Comparison of ENCODE assay signal across 20 cellular contexts in genomic region chr1:115115521-115116161, GRCh38. TPM values are rescaled to one million over a fixed set of nuclear protein-coding genes. Genes with fewer than 3 reads are reported as not detected.
A peak's percentile ranks its signal among the peaks of the same experiment; 100 is the strongest.
DNase-seq lines count a peak whose midpoint lies in the region; FAIRE-seq and TF ChIP-seq lines count a peak whose summit lies in the region.
"Had no signal": no experiment of that assay in that cellular context is flagged by ENCODE, and none has a peak within 500 bp of the region (broad histone marks: within the 10 kb centered on the region; RNA-seq: fewer than 3 reads in every experiment).

No MANE protein-coding gene starts in this region.

- H4K12ac ChIP-seq in trophoblast cell (ENCODE audit: low read depth, low read length), result no peak overlapping the region

- TF ChIP-seq CTCF in chondrocyte (IDR thresholded peaks at IDR 0.05) (no peak), D721Med (IDR thresholded peaks at IDR 0.05; ENCODE audit: insufficient read depth, missing control alignments) (no peak)

- H3K4me1 Mint-ChIP-seq in chondrocyte (ENCODE audit: low read depth), result peaks cover 66% of the 10 kb centered on the region
- H3K4me1 Mint-ChIP-seq: B cell had no signal

- no peaks in the 10 kb centered on the region for H3K27me3 Mint-ChIP-seq in chondrocyte (ENCODE audit: low read depth)

- H3K27ac ChIP-seq in trophoblast cell (ENCODE audit: low read depth, low read length) (no peak overlapping the region), SJCRH30 (no peak overlapping the region)

- H3K9me3 Mint-ChIP-seq in chondrocyte (ENCODE audit: low read depth), result peaks cover 20% of the 10 kb centered on the region

- H3K79me2 ChIP-seq in trophoblast cell (ENCODE audit: control insufficient read depth, insufficient read depth, low read length, poor library complexity), result no peaks in the 10 kb centered on the region

- no peak overlapping the region for H2AK5ac ChIP-seq in trophoblast cell (ENCODE audit: low read length)

- H3K36me3 ChIP-seq in trophoblast cell (ENCODE audit: control insufficient read depth in 1 of 2, insufficient read depth in 2 of 2, low read length in 2 of 2) (no peaks in the 10 kb centered on the region), SJCRH30 (no peaks in the 10 kb centered on the region)

- H3K23ac ChIP-seq in trophoblast cell (ENCODE audit: low read length), result no peak overlapping the region

- H3K14ac ChIP-seq in trophoblast cell (ENCODE audit: low read length), result no peak overlapping the region

- peak overlapping the region; percentile 33 for H2BK12ac ChIP-seq in trophoblast cell (ENCODE audit: low read length)

- no peak overlapping the region for H3K4me2 ChIP-seq in trophoblast cell (ENCODE audit: low read length)

- DNase-seq in GM03348 (ENCODE audit: low spot score), result peak; percentile 21
- DNase-seq in RPMI7951 (ENCODE audit: low read depth), result peak; percentile 37
- DNase-seq in chondrocyte (ENCODE audit: low spot score), result no peak
- DNase-seq in trophoblast cell, result no peak
- DNase-seq in SJCRH30, result no peak
- no peak for DNase-seq in D721Med (ENCODE audit: insufficient read length, low spot score)
- DNase-seq in activated CD8-positive, alpha-beta memory T cell treated with anti-CD3 and anti-CD28 coated beads, Interleukin-2, amount 50 U/mL, for 4 hours, result no peak
- no peak for DNase-seq in AML-193 (lab: John Stamatoyannopoulos, UW)
- DNase-seq: ACHN; CD8-positive, alpha-beta T cell; HCEC 1CT; MV-4-11; NCI-H1417 treated with DMSO at 0.1 percent for 48 hours; NCI-H2081 treated with DMSO at 0.1 percent for 48 hours; NCI-H226; NCI-H69; NK-92 treated with Interleukin-12 subunit alpha and Interleukin-12 subunit beta, amount 100 ng/mL, for 24 hours; OCI-M1; Right ventricle myocardium superior had no signal

- peaks cover 14% of the 10 kb centered on the region for H3K79me1 ChIP-seq in trophoblast cell (ENCODE audit: low read length)

- no CpG with 5 or more reads among the region's 6 CpGs for WGBS in trophoblast cell (ENCODE audit: extremely low coverage, insufficient coverage, insufficient read length)

- no peak overlapping the region for H4K8ac ChIP-seq in trophoblast cell (ENCODE audit: low read depth, low read length)

- H3K27ac Mint-ChIP-seq in chondrocyte (ENCODE audit: unreplicated experiment), result peak overlapping the region; percentile 87
- H3K27ac Mint-ChIP-seq: B cell; CD8-positive, alpha-beta T cell had no signal

- H3K9me3 ChIP-seq in trophoblast cell (ENCODE audit: insufficient read depth, low read depth, low read length) (peaks cover 5% of the 10 kb centered on the region), SJCRH30 (replicated peaks) (no peaks in the 10 kb centered on the region)

- H3K18ac ChIP-seq in trophoblast cell (ENCODE audit: low read length), result no peak overlapping the region

- FAIRE-seq in D721Med (lab: Jason Lieb, UNC), result no peak

- no peak overlapping the region for H3K4ac ChIP-seq in trophoblast cell (ENCODE audit: low read depth, low read length)

- H4K91ac ChIP-seq in trophoblast cell (ENCODE audit: low read depth, low read length), result peak overlapping the region; percentile 86

- H2BK120ac ChIP-seq in trophoblast cell (ENCODE audit: insufficient read depth, low read length, poor library complexity), result no peak overlapping the region

- peaks cover 14 to 25% of the 10 kb centered on the region in 2 experiments for H3K4me1 ChIP-seq in trophoblast cell (ENCODE audit: control insufficient read depth in 1 of 2, insufficient read depth in 2 of 2, low read length in 2 of 2)
- peaks cover 9% of the 10 kb centered on the region; the same call in 1 of the 2 replicates for H3K4me1 ChIP-seq in SJCRH30

- H2BK5ac ChIP-seq in trophoblast cell (ENCODE audit: low read depth, low read length, poor library complexity), result no peak overlapping the region

- no peak overlapping the region for H3K4me3 Mint-ChIP-seq in chondrocyte (ENCODE audit: unreplicated experiment)
- H3K4me3 Mint-ChIP-seq: B cell; CD8-positive, alpha-beta T cell had no signal

- peaks cover 6% of the 10 kb centered on the region for H3K36me3 Mint-ChIP-seq in chondrocyte (ENCODE audit: low read depth)
- H3K36me3 Mint-ChIP-seq: CD8-positive, alpha-beta T cell had no signal

- H3K9ac ChIP-seq in trophoblast cell (ENCODE audit: low read length), result no peak overlapping the region

- H2AFZ ChIP-seq in trophoblast cell (ENCODE audit: insufficient read depth, low read length, poor library complexity), result no peak overlapping the region

- H3K4me3 ChIP-seq in trophoblast cell (ENCODE audit: low read depth, low read length) (no peak overlapping the region), SJCRH30 (no peak overlapping the region)

- H3K27me3 ChIP-seq in trophoblast cell (ENCODE audit: insufficient read depth, low read length) (no peaks in the 10 kb centered on the region), SJCRH30 (no peaks in the 10 kb centered on the region)

RNA-seq across cellular contexts. Expression of gene TSPAN2, which starts 26.3 kb away (rescaled TPM):
- 0.49 and 1.4 TPM in 2 replicates for total RNA-seq in RPMI7951 (2014; rRNA removed; shearing (Covaris generic))
- total RNA-seq in chondrocyte, result 218 to 498 TPM (median 227 TPM) in 3 replicates
- 18.9 and 20.8 TPM in 2 replicates for polyA plus RNA-seq in trophoblast cell (2013)
- 0.02 TPM in 1 of 2 replicates, not detected in the other for total RNA-seq in SJCRH30 (2014; rRNA removed; shearing (Covaris generic))

Comparison
In these comparisons a context has a peak if more than half of its experiments do, and no peak if none do; other contexts are left out.
1. DNase-seq: peak in GM03348 (single experiment) and RPMI7951 (single experiment); none in chondrocyte (single experiment), trophoblast cell (0 of 2), SJCRH30 (0 of 2), D721Med (single experiment), activated CD8-positive, alpha-beta memory T cell treated with anti-CD3 and anti-CD28 coated beads, Interleukin-2, amount 50 U/mL, for 4 hours (single experiment) and AML-193 (0 of 2).
2. RNA of gene TSPAN2, which starts 26.3 kb away (total RNA-seq): 218 to 498 TPM in chondrocyte; 0.49 to 1.4 TPM in RPMI7951 and 0.02 TPM in SJCRH30; every median in the first group is over 10 times any median in the second.